ENCODE assay signal across 8 cellular contexts in the genomic region with DNA sequence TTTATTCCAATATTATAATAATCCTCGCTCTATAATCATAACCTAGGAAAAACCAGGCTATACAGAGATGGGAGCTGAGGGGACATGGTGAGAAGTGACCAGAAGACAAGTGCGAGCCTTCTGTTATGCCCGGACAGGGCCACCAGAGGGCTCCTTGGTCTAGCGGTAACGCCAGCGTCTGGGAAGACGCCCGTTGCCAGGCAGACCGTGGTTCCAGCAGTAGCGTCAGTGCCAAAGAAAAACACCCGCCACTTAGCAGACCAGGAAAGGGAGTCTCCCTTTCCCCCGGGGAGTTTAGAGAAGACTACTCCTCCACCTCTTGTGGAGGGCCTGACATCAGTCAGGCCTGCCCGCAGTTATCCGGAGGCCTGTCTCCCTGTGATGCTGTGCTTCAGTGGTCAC. TPM values are rescaled to one million over a fixed set of nuclear protein-coding genes. Genes with fewer than 3 reads are reported as not detected.
DNase-seq lines count a peak whose midpoint lies in the region; ATAC-seq and TF ChIP-seq lines count a peak whose summit lies in the region.
"Not testable (repeated sequence)": the region's sequence is repeated elsewhere in the genome, so short reads cannot be mapped to it uniquely, and the experiment has no call there.

No MANE protein-coding gene starts in this region.

- not testable (repeated sequence) for H3K27ac Mint-ChIP-seq in activated naive CD8-positive, alpha-beta T cell treated with anti-CD3 and anti-CD28 coated beads for 36 hours

- H3K9me3 Mint-ChIP-seq in activated naive CD8-positive, alpha-beta T cell treated with anti-CD3 and anti-CD28 coated beads for 36 hours, result not testable (repeated sequence)

- not testable (repeated sequence) for H3K27me3 Mint-ChIP-seq in activated naive CD8-positive, alpha-beta T cell treated with anti-CD3 and anti-CD28 coated beads for 36 hours

- peaks cover 45% of the 10 kb centered on the region for H3K4me1 Mint-ChIP-seq in activated naive CD8-positive, alpha-beta T cell treated with anti-CD3 and anti-CD28 coated beads for 36 hours

- 12 to 17% methylated on average over 14 of the region's 14 CpGs for WGBS in esophagus, 2 donors

- not testable (repeated sequence) for H3K4me3 Mint-ChIP-seq in activated naive CD8-positive, alpha-beta T cell treated with anti-CD3 and anti-CD28 coated beads for 36 hours

- not testable (repeated sequence) for H3K9me3 ChIP-seq in RWPE2 (ENCODE audit: severe bottlenecking); esophagus (ENCODE audit: control insufficient read depth in 2 of 2, insufficient read depth in 1 of 2, low read depth in 1 of 2, low read length in 1 of 2)

- not testable (repeated sequence) for H3K4me3 ChIP-seq in RWPE2 (ENCODE audit: severe bottlenecking); esophagus (ENCODE audit: low read depth in 1 of 2, low read length in 2 of 2); retinal pigment epithelial cell (ENCODE audit: low read length)

- DNase-seq in AG09319 (ENCODE audit: extremely low read depth, low read depth); RWPE2 (ENCODE audit: low spot score); retinal pigment epithelial cell (ENCODE audit: low read depth): not testable (repeated sequence)
- peak; percentile 59 for DNase-seq in NCI-H1105 (lab: John Stamatoyannopoulos, UW)
- DNase-seq in activated naive CD8-positive, alpha-beta T cell treated with anti-CD3 and anti-CD28 coated beads for 36 hours, result peak; percentile 24
- DNase-seq in left lobe of liver (ENCODE audit: low spot score), result peak; percentile 71

- not testable (repeated sequence) for H3K27me3 ChIP-seq in RWPE2 (ENCODE audit: insufficient read depth, poor library complexity, severe bottlenecking); esophagus (ENCODE audit: control insufficient read depth in 1 of 2, insufficient read depth in 2 of 2, low read length in 2 of 2)

- TF ChIP-seq CTCF in AG09319 (IDR thresholded peaks at IDR 0.05; ENCODE audit: low read depth, low read length), result peak; percentile 43
- peak; percentile 46; the same call in 2 of the 3 replicates for TF ChIP-seq CTCF in GM12872 (IDR thresholded peaks at IDR 0.05; ENCODE audit: insufficient read depth, low read depth, low read length)
- peak; percentile 84 for TF ChIP-seq CTCF in RWPE2 (IDR thresholded peaks at IDR 0.05; ENCODE audit: poor library complexity, severe bottlenecking)
- peak; percentile 52 for TF ChIP-seq CTCF in retinal pigment epithelial cell (conservative IDR thresholded peaks at IDR 0.05; ENCODE audit: low read depth, low read length)

- H3K36me3 Mint-ChIP-seq in activated naive CD8-positive, alpha-beta T cell treated with anti-CD3 and anti-CD28 coated beads for 36 hours, result not testable (repeated sequence)

- not testable (repeated sequence) for H3K36me3 ChIP-seq in RWPE2 (ENCODE audit: low read depth); esophagus (ENCODE audit: control insufficient read depth in 2 of 2, insufficient read depth in 2 of 2, low read length in 1 of 2)

- H3K4me1 ChIP-seq in RWPE2 (ENCODE audit: insufficient read depth, poor library complexity, severe bottlenecking) (peaks cover 35% of the 10 kb centered on the region), esophagus (ENCODE audit: control insufficient read depth in 2 of 2, insufficient read depth in 2 of 2, low read length in 1 of 2) (peaks cover 16 to 28% of the 10 kb centered on the region in 2 donors)

- peak overlapping the region; percentile 7 for H3K27ac ChIP-seq in RWPE2 (ENCODE audit: poor library complexity, severe bottlenecking)
- peak overlapping the region; percentile 2 to 17 for H3K27ac ChIP-seq in esophagus (ENCODE audit: low read depth in 2 of 2, low read length in 1 of 2)

- not testable (repeated sequence) for ATAC-seq in RWPE2 (ENCODE audit: low read depth); left lobe of liver

RNA-seq across cellular contexts. Expression of gene ACOT7, which starts 30.5 kb away (rescaled TPM):
- total RNA-seq in activated naive CD8-positive, alpha-beta T cell treated with anti-CD3 and anti-CD28 coated beads for 36 hours, result 10 to 100 TPM; 80.8 to 86.2 TPM
- polyA plus RNA-seq in esophagus, result 10 to 100 TPM; 12.3 to 39.7 TPM
- 13.2 TPM for total RNA-seq in left lobe of liver

RNA-seq across cellular contexts. Expression of gene HES2, which starts 56.6 kb away (rescaled TPM):
- total RNA-seq in activated naive CD8-positive, alpha-beta T cell treated with anti-CD3 and anti-CD28 coated beads for 36 hours, result not detected
- polyA plus RNA-seq in esophagus, result 10 to 100 TPM; 34.2 to 34.3 TPM
- 0.13 TPM for total RNA-seq in left lobe of liver
